ENCODE assay signal across 32 cellular contexts in genomic region chr19:30883071-30883470, GRCh38.
"Had no signal": no experiment of that assay in that cellular context is flagged by ENCODE, and none has a peak within 500 bp of the region (broad histone marks: within the 10 kb centered on the region; RNA-seq: fewer than 3 reads in every experiment).

No MANE protein-coding gene starts in this region.

- H3K27me3 Mint-ChIP-seq: activated CD4-positive, alpha-beta T cell treated with anti-CD3 and anti-CD28 coated beads, Interleukin-2, amount 10 ng/mL, durations not matched to agents 24 days and 14 days; activated naive CD4-positive, alpha-beta T cell treated with anti-CD3 and anti-CD28 coated beads, Interleukin-2, amount 50 U/mL, for 24 hours; activated naive CD8-positive, alpha-beta T cell treated with anti-CD3 and anti-CD28 coated beads, Interleukin-2, amount 10 ng/mL, durations not matched to agents 7 days and 5 days had no signal

- H3K9me3 ChIP-seq: ascending aorta, Peyer's patch had no signal

- H3K27me3 ChIP-seq: ascending aorta, cardiac muscle cell, Peyer's patch had no signal

- H3K36me3 ChIP-seq: ascending aorta, cardiac muscle cell, Peyer's patch had no signal

- H3K36me3 Mint-ChIP-seq: activated naive CD4-positive, alpha-beta T cell treated with anti-CD3 and anti-CD28 coated beads, Interleukin-2, amount 50 U/mL, for 24 hours; activated naive CD8-positive, alpha-beta T cell treated with anti-CD3 and anti-CD28 coated beads, Interleukin-2, amount 10 ng/mL, durations not matched to agents 7 days and 5 days had no signal

- H3K9me3 Mint-ChIP-seq: activated CD4-positive, alpha-beta T cell treated with anti-CD3 and anti-CD28 coated beads, Interleukin-2, amount 10 ng/mL, durations not matched to agents 24 days and 14 days; activated naive CD4-positive, alpha-beta T cell treated with anti-CD3 and anti-CD28 coated beads, Interleukin-2, amount 50 U/mL, for 24 hours; activated naive CD8-positive, alpha-beta T cell treated with anti-CD3 and anti-CD28 coated beads, Interleukin-2, amount 10 ng/mL, durations not matched to agents 7 days and 5 days had no signal

- H3K9ac ChIP-seq: KMS-11 had no signal

- H3K27ac Mint-ChIP-seq: activated CD4-positive, alpha-beta T cell treated with anti-CD3 and anti-CD28 coated beads, Interleukin-2, amount 10 ng/mL, durations not matched to agents 24 days and 14 days; activated CD8-positive, alpha-beta T cell treated with anti-CD3 and anti-CD28 coated beads, Interleukin-2, amount 10 ng/mL, durations not matched to agents 7 days and 5 days; activated naive CD4-positive, alpha-beta T cell treated with anti-CD3 and anti-CD28 coated beads, Interleukin-2, amount 50 U/mL, for 24 hours; activated naive CD8-positive, alpha-beta T cell treated with anti-CD3 and anti-CD28 coated beads, Interleukin-2, amount 10 ng/mL, durations not matched to agents 7 days and 5 days had no signal

- H3K4me1 Mint-ChIP-seq: activated CD4-positive, alpha-beta T cell treated with anti-CD3 and anti-CD28 coated beads, Interleukin-2, amount 10 ng/mL, durations not matched to agents 24 days and 14 days; activated naive CD4-positive, alpha-beta T cell treated with anti-CD3 and anti-CD28 coated beads, Interleukin-2, amount 50 U/mL, for 24 hours; activated naive CD8-positive, alpha-beta T cell treated with anti-CD3 and anti-CD28 coated beads, Interleukin-2, amount 10 ng/mL, durations not matched to agents 7 days and 5 days had no signal

- H3K4me1 ChIP-seq: ascending aorta, Peyer's patch had no signal

- DNase-seq: activated CD4-positive, alpha-beta T cell treated with anti-CD3 and anti-CD28 coated beads, Interleukin-2, amount 10 ng/mL, durations not matched to agents 24 days and 14 days; activated CD4-positive, alpha-beta T cell treated with anti-CD3 and anti-CD28 coated beads, Interleukin-2, amount 50 U/mL, for 48 hours; activated CD8-positive, alpha-beta memory T cell treated with anti-CD3 and anti-CD28 coated beads, Interleukin-2, amount 50 U/mL, for 48 hours; activated CD8-positive, alpha-beta T cell treated with anti-CD3 and anti-CD28 coated beads, Interleukin-2, amount 10 ng/mL, durations not matched to agents 7 days and 5 days; activated effector memory CD4-positive, alpha-beta T cell treated with Interleukin-2 at 50 U/mL for 16 hours; activated naive CD4-positive, alpha-beta T cell treated with Interleukin-2 at 50 U/mL for 16 hours; activated naive CD8-positive, alpha-beta T cell treated with anti-CD3 and anti-CD28 coated beads, Interleukin-2, amount 10 ng/mL, durations not matched to agents 7 days and 5 days; activated T-cell treated with anti-CD3 and anti-CD28 coated beads, Interleukin-2, amount 50 U/mL, for 48 hours; NCI-H1092 treated with DMSO at 0.1 percent for 48 hours; NCI-H1417; NCI-H146; NCI-H187; NCI-H2029 treated with DMSO at 0.1 percent for 48 hours; NCI-H2107; NCI-H2171; NCI-H510A; NCI-H526; NCI-H748 treated with DMSO at 0.1 percent for 48 hours; NK-92 treated with Interleukin-12 subunit alpha and Interleukin-12 subunit beta, amount 100 ng/mL, for 24 hours; PC-3; Peyer's patch; RPMI8226; SIG-M5; SW 1271; T-helper 1 cell; T-helper 2 cell; T-helper 9 cell had no signal

- H3K4me3 ChIP-seq: ascending aorta, cardiac muscle cell, Peyer's patch had no signal

- H3K4me3 Mint-ChIP-seq: activated CD4-positive, alpha-beta T cell treated with anti-CD3 and anti-CD28 coated beads, Interleukin-2, amount 10 ng/mL, durations not matched to agents 24 days and 14 days; activated CD8-positive, alpha-beta T cell treated with anti-CD3 and anti-CD28 coated beads, Interleukin-2, amount 10 ng/mL, durations not matched to agents 7 days and 5 days; activated naive CD4-positive, alpha-beta T cell treated with anti-CD3 and anti-CD28 coated beads, Interleukin-2, amount 50 U/mL, for 24 hours; activated naive CD8-positive, alpha-beta T cell treated with anti-CD3 and anti-CD28 coated beads, Interleukin-2, amount 10 ng/mL, durations not matched to agents 7 days and 5 days had no signal

- ATAC-seq: activated CD8-positive, alpha-beta T cell treated with anti-CD3 and anti-CD28 coated beads, Interleukin-2, amount 10 ng/mL, durations not matched to agents 7 days and 5 days; PC-3; SK-N-SH treated with all-trans-retinoic acid at 6 μM for 48 hours had no signal

- H3K27ac ChIP-seq: ascending aorta, cardiac muscle cell, KMS-11, Peyer's patch had no signal
